Comparison of ENCODE assay signal across 1 cellular context in genomic region chr11:64173616-64174355, GRCh38.
TF ChIP-seq lines count a peak whose summit lies in the region.

No MANE protein-coding gene starts in this region.

TF ChIP-seq in HepG2, 621 proteins besides CTCF, POLR2A, EP300 and RAD21:
- TF ChIP-seq MAFK (conservative IDR thresholded peaks at IDR 0.05 in 1 of 2, IDR thresholded peaks at IDR 0.05 in 1 of 2; ENCODE audit: low read length in 2 of 2) (peak in 1 of 2 experiments; percentile 16; a peak in 2 of 4 replicates), ZNF331 (CRISPR knock-in tag; IDR thresholded peaks at IDR 0.05) (peak; percentile 100), EED (CRISPR knock-in tag; IDR thresholded peaks at IDR 0.05) (no peak), POLR2AphosphoS2 (IDR thresholded peaks at IDR 0.05; ENCODE audit: low read depth, low read length) (no peak), E2F1 (CRISPR knock-in tag; IDR thresholded peaks at IDR 0.05) (no peak), ETS1 (CRISPR knock-in tag; IDR thresholded peaks at IDR 0.05) (no peak), MAFF (IDR thresholded peaks at IDR 0.05; ENCODE audit: low read depth, low read length) (0 out of 2 replicates have a peak, but pooled peaks have one; percentile 30)
